ENCODE assay signal across 12 cellular contexts in the genomic region with DNA sequence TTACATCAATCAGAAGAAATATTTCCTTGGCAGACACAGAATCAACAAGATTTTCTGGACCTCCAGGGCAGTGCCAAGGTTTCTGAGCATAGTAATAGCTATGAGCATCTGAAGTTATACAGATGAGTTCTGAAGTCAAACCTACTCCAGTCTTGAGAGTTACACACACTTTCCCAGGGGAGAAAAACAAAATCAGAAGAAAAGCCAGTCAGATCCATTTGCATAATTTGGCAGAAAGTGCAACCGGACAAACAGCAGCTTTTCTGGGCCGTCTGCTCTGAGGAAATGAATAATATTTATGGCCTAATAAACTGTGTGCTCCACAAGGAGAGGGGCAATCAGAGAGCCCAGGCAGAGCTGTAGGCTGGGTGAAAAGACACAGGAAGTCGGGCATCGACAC.
DNase-seq lines count a peak whose midpoint lies in the region; ATAC-seq, FAIRE-seq and TF ChIP-seq lines count a peak whose summit lies in the region.
"Had no signal": no experiment of that assay in that cellular context is flagged by ENCODE, and none has a peak within 500 bp of the region (broad histone marks: within the 10 kb centered on the region; RNA-seq: fewer than 3 reads in every experiment).

No MANE protein-coding gene starts in this region.

- TF ChIP-seq EP300 in GM12878 (IDR thresholded peaks at IDR 0.05; ENCODE audit: borderline replicate concordance in 1 of 2, control insufficient read depth in 1 of 2, low read depth in 2 of 2, low read length in 2 of 2), result no peak

- in situ Hi-C loops in GM12878 (cut with MboI), result no loop called here

- ATAC-seq in HG02610 (IDR thresholded peaks at IDR 0.05; ENCODE audit: unreplicated experiment) (peak; percentile 36), GM12878 (peak; percentile 14), GM18519 (IDR thresholded peaks at IDR 0.05; ENCODE audit: low FRiP score, unreplicated experiment) (no peak)
- no peak for ATAC-seq in activated naive CD8-positive, alpha-beta T cell treated with anti-CD3 and anti-CD28 coated beads, Interleukin-2, amount 50 U/mL, for 24 hours

- TF ChIP-seq CTCF in GM06990 (IDR thresholded peaks at IDR 0.05; ENCODE audit: insufficient read depth, low read length, poor library complexity, severe bottlenecking) (no peak), GM12878 (IDR thresholded peaks at IDR 0.05 in 2 of 3, conservative IDR thresholded peaks at IDR 0.05 in 1 of 3; ENCODE audit: control insufficient read depth in 2 of 3, extremely low read depth in 1 of 3, insufficient read depth in 1 of 3, low read depth in 3 of 3, low read length in 3 of 3) (no peak), nephron (IDR thresholded peaks at IDR 0.05; ENCODE audit: unreplicated experiment in 3 of 3) (no peak)

- DNase-seq in GM06990 (ENCODE audit: extremely low read depth, insufficient read length) (no peak), GM12878 (ENCODE audit: low read depth, low spot score) (no peak), hippocampal formation (lab: John Stamatoyannopoulos, UW) (no peak)
- DNase-seq in activated CD4-positive, alpha-beta T cell treated with anti-CD3 and anti-CD28 coated beads, Interleukin-2, amount 50 U/mL, for 1 hour, result no peak
- no peak for DNase-seq in activated naive CD8-positive, alpha-beta T cell treated with anti-CD3 and anti-CD28 coated beads, Interleukin-2, amount 50 U/mL, for 24 hours
- DNase-seq: anterior cingulate cortex, NCI-H226 had no signal

- peak overlapping the region; percentile 88 for H2AFZ ChIP-seq in GM12878 (ENCODE audit: control insufficient read depth, low read depth, low read length)

- CTCF ChIA-PET in GM12878 (lab: Yijun Ruan, JAX), result interaction anchor here (0.5 to 5.7 kb wide), 23 partner anchors 9 to 818 kb away, joined by 3 to 52 read pairs (median 10); no protein-coding TSS in a partner anchor

- peaks cover 3% of the 10 kb centered on the region for H3K36me3 ChIP-seq in GM06990 (ENCODE audit: control insufficient read depth, insufficient read depth, low read length)
- peaks cover 8 to 29% of the 10 kb centered on the region in 2 experiments for H3K36me3 ChIP-seq in GM12878 (ENCODE audit: control insufficient read depth in 2 of 2, insufficient read depth in 2 of 2, low read length in 1 of 2)

- TF ChIP-seq POLR2A in GM12878 (IDR thresholded peaks at IDR 0.05; ENCODE audit: low read depth, low read length), result no peak

- H3K9me3 ChIP-seq in GM12878 (replicated peaks; ENCODE audit: control insufficient read depth, insufficient read depth, low read length), result no peaks in the 10 kb centered on the region

- intact Hi-C loops in GM12878 (cut with micrococcal nuclease; ENCODE audit: unreplicated experiment), result loop anchor here (2.0 to 10.0 kb wide), 3 partner anchors 85 to 433 kb away; no protein-coding TSS in a partner anchor

- WGBS in GM12878 (ENCODE audit: insufficient coverage, insufficient replicate concordance, low lambda C conversion rate, missing lambda C conversion rate), result 3% methylated on average over 4 of the region's 4 CpGs

- H3K4me3 ChIP-seq in GM06990 (replicated peaks; ENCODE audit: low read depth, low read length) (peak overlapping the region; percentile 1; the same call in 1 of the 2 replicates), GM12878 (peak overlapping the region; percentile 25)

- no peak for FAIRE-seq in GM12878 (lab: Jason Lieb, UNC)

- no peaks in the 10 kb centered on the region for H3K27me3 Mint-ChIP-seq in nephron (ENCODE audit: low read depth)
- H3K27me3 Mint-ChIP-seq in activated naive CD8-positive, alpha-beta T cell treated with anti-CD3 and anti-CD28 coated beads, Interleukin-2, amount 50 U/mL, for 24 hours, result peaks cover 17% of the 10 kb centered on the region

- peak overlapping the region; percentile 77 for H3K9ac ChIP-seq in GM12878 (ENCODE audit: control insufficient read depth, insufficient read depth, low read length)

- peaks cover 69% of the 10 kb centered on the region for H3K36me3 Mint-ChIP-seq in nephron (ENCODE audit: low read depth)
- H3K36me3 Mint-ChIP-seq in activated naive CD8-positive, alpha-beta T cell treated with anti-CD3 and anti-CD28 coated beads, Interleukin-2, amount 50 U/mL, for 24 hours (ENCODE audit: low read depth), result no peaks in the 10 kb centered on the region

- H3K4me2 ChIP-seq in GM12878 (ENCODE audit: control insufficient read depth, insufficient read depth), result peak overlapping the region; percentile 90

- H3K4me1 Mint-ChIP-seq in nephron, result peaks cover 42% of the 10 kb centered on the region
- H3K4me1 Mint-ChIP-seq in activated naive CD8-positive, alpha-beta T cell treated with anti-CD3 and anti-CD28 coated beads, Interleukin-2, amount 50 U/mL, for 24 hours, result peaks cover 4% of the 10 kb centered on the region

- H3K4me1 ChIP-seq in GM12878 (ENCODE audit: control insufficient read depth, insufficient read depth, low read length), result peaks cover 60% of the 10 kb centered on the region

- POLR2A ChIA-PET in GM12878 (lab: Charles Lee), result interaction anchor here (1.0 to 7.2 kb wide), 6 partner anchors 37 to 90 kb away, joined by 3 to 62 read pairs (median 4); no protein-coding TSS in a partner anchor

- no peak for TF ChIP-seq RAD21 in GM12878 (IDR thresholded peaks at IDR 0.05; ENCODE audit: insufficient read depth, low read depth, low read length)

- peak overlapping the region; percentile 37 to 85 (median 68) for H3K27ac Mint-ChIP-seq in nephron
- H3K27ac Mint-ChIP-seq in activated naive CD8-positive, alpha-beta T cell treated with anti-CD3 and anti-CD28 coated beads, Interleukin-2, amount 50 U/mL, for 24 hours, result no peak overlapping the region
- H3K27ac Mint-ChIP-seq: stimulated activated naive CD8-positive, alpha-beta T cell treated with anti-CD3 and anti-CD28 coated beads, Interleukin-15, Interleukin-2, amounts not matched to agents 100 ng/mL and 50 ng/mL, for 24 hours had no signal

- no peak overlapping the region for H3K4me3 Mint-ChIP-seq in nephron
- no peak overlapping the region for H3K4me3 Mint-ChIP-seq in activated naive CD8-positive, alpha-beta T cell treated with anti-CD3 and anti-CD28 coated beads, Interleukin-2, amount 50 U/mL, for 24 hours
- H3K4me3 Mint-ChIP-seq: stimulated activated naive CD8-positive, alpha-beta T cell treated with anti-CD3 and anti-CD28 coated beads, Interleukin-15, Interleukin-2, amounts not matched to agents 100 ng/mL and 50 ng/mL, for 24 hours had no signal

- H3K27ac ChIP-seq in GM12878 (ENCODE audit: control insufficient read depth, insufficient read depth), result peak overlapping the region; percentile 91
- H3K27ac ChIP-seq: C4-2B had no signal

- H3K27me3 ChIP-seq in GM06990 (replicated peaks; ENCODE audit: control insufficient read depth, insufficient read depth, low read length), result no peaks in the 10 kb centered on the region
- no peaks in the 10 kb centered on the region for H3K27me3 ChIP-seq in GM12878 (replicated peaks in 1 of 2; ENCODE audit: control insufficient read depth in 2 of 2, insufficient read depth in 2 of 2, low read length in 1 of 2)

- RAD21 ChIA-PET in GM12878 (lab: Charles Lee; ENCODE audit: unreplicated experiment), result interaction anchor here (1.0 to 6.9 kb wide), 19 partner anchors 12 to 434 kb away, joined by 3 to 80 read pairs (median 6); no protein-coding TSS in a partner anchor

- no TSS peak for BruUV-seq in GM12878 (replicated peaks; lab: Mats Ljungman, UMichigan)

- H3K9me3 Mint-ChIP-seq in nephron, result no peaks in the 10 kb centered on the region
- H3K9me3 Mint-ChIP-seq in activated naive CD8-positive, alpha-beta T cell treated with anti-CD3 and anti-CD28 coated beads, Interleukin-2, amount 50 U/mL, for 24 hours, result no peaks in the 10 kb centered on the region
- H3K9me3 Mint-ChIP-seq: stimulated activated naive CD8-positive, alpha-beta T cell treated with anti-CD3 and anti-CD28 coated beads, Interleukin-15, Interleukin-2, amounts not matched to agents 100 ng/mL and 50 ng/mL, for 24 hours had no signal

- H3K79me2 ChIP-seq in GM12878 (ENCODE audit: control insufficient read depth, insufficient read depth, low read length), result peaks cover 3% of the 10 kb centered on the region

- SMC1A ChIA-PET in GM12878 (lab: Charles Lee; ENCODE audit: uncharacterized antibody, unreplicated experiment), result interaction anchor here (1.1 to 7.6 kb wide), 16 partner anchors 13 to 614 kb away, joined by 3 to 95 read pairs (median 6); no protein-coding TSS in a partner anchor

- no peaks in the 10 kb centered on the region for H4K20me1 ChIP-seq in GM12878 (ENCODE audit: control insufficient read depth, insufficient read depth)

TF ChIP-seq in GM12878, 131 proteins besides CTCF, POLR2A, EP300 and RAD21:
- TF ChIP-seq POU2F2 (IDR thresholded peaks at IDR 0.05; ENCODE audit: borderline replicate concordance, low read depth, low read length) (peak; percentile 92; the same call in 2 of the 3 replicates), HDGF (IDR thresholded peaks at IDR 0.05) (0 out of 2 replicates have a peak, but pooled peaks have one; percentile 24), DPF2 (IDR thresholded peaks at IDR 0.05) (peak; percentile 25; the same call in 1 of the 2 replicates), EED (IDR thresholded peaks at IDR 0.05; ENCODE audit: low read depth) (no peak), TAF1 (IDR thresholded peaks at IDR 0.05; ENCODE audit: borderline replicate concordance, low read depth, low read length) (0 out of 2 replicates have a peak, but pooled peaks have one; percentile 10), ZNF274 (IDR thresholded peaks at IDR 0.05; ENCODE audit: insufficient read depth, insufficient read length) (no peak), ATF2 (IDR thresholded peaks at IDR 0.05; ENCODE audit: low read length) (peak; percentile 6; the same call in 1 of the 2 replicates), MEF2B (IDR thresholded peaks at IDR 0.05; ENCODE audit: partially characterized antibody, poor library complexity, severe bottlenecking) (peak; percentile 45)

Comparison
In these comparisons a context has a peak if more than half of its experiments do, and no peak if none do; other contexts are left out.
1. ATAC-seq: peak in HG02610 (single experiment) and GM12878 (single experiment); none in GM18519 (single experiment) and activated naive CD8-positive, alpha-beta T cell treated with anti-CD3 and anti-CD28 coated beads, Interleukin-2, amount 50 U/mL, for 24 hours (single experiment).